In genomic region chr2:231985823-231986261, GRCh38 we compare ENCODE assay signal across 1 cellular context.
A peak's percentile ranks its signal among the peaks of the same experiment; 100 is the strongest.
TF ChIP-seq lines count a peak whose summit lies in the region.

No MANE protein-coding gene starts in this region.

TF ChIP-seq in K562, 482 proteins besides CTCF, POLR2A, EP300 and RAD21 (continues in another document):
- no peak for TF ChIP-seq CCAR2 (IDR thresholded peaks at IDR 0.05; ENCODE audit: low read depth, low read length)
- peak; percentile 62 for TF ChIP-seq TAF1 (IDR thresholded peaks at IDR 0.05; ENCODE audit: control insufficient read depth, extremely low read depth, insufficient read depth, low read length, severe bottlenecking)
- peak; percentile 75 for TF ChIP-seq POLR2B (IDR thresholded peaks at IDR 0.05; ENCODE audit: low read depth, partially characterized antibody)
- no peak for TF ChIP-seq EWSR1 (IDR thresholded peaks at IDR 0.05; ENCODE audit: borderline replicate concordance, low read depth, partially characterized antibody)
- 0 out of 2 replicates have a peak, but pooled peaks have one; percentile 37 for TF ChIP-seq MYNN (IDR thresholded peaks at IDR 0.05)
- TF ChIP-seq MYNN (CRISPR knock-in tag; IDR thresholded peaks at IDR 0.05): no peak
- 0 out of 2 replicates have a peak, but pooled peaks have one; percentile 17 for TF ChIP-seq CREM (IDR thresholded peaks at IDR 0.05; ENCODE audit: low read depth)
- TF ChIP-seq POLR2AphosphoS5 (IDR thresholded peaks at IDR 0.05; ENCODE audit: control insufficient read depth, insufficient read depth, low read depth, low read length): peak; percentile 78; the same call in 1 of the 2 replicates
- peak; percentile 76 for TF ChIP-seq TBP (optimal IDR thresholded peaks at IDR 0.05; ENCODE audit: low read depth, low read length)
- peak; percentile 58 for TF ChIP-seq POLR2G (IDR thresholded peaks at IDR 0.05; ENCODE audit: low read depth, low read length)
- TF ChIP-seq FOS (IDR thresholded peaks at IDR 0.05; ENCODE audit: extremely low read depth, insufficient read length): peak; percentile 46
- TF ChIP-seq GABPA (tag; conservative IDR thresholded peaks at IDR 0.05; ENCODE audit: low read depth): 0 out of 2 replicates have a peak, but pooled peaks have one; percentile 39
- peak; percentile 27; the same call in 1 of the 2 replicates for TF ChIP-seq ZFX (CRISPR knock-in tag; IDR thresholded peaks at IDR 0.05)
- peak in 1 of 3 experiments; percentile 76 for TF ChIP-seq YY1 (IDR thresholded peaks at IDR 0.05; ENCODE audit: borderline replicate concordance in 1 of 3, control insufficient read depth in 1 of 3, extremely low read depth in 1 of 3, insufficient read depth in 3 of 3, insufficient read length in 1 of 3, insufficient replicate concordance in 2 of 3, low read depth in 1 of 3, low read length in 2 of 3)
- peak; percentile 56; the same call in 1 of the 2 replicates for TF ChIP-seq PHF8 (IDR thresholded peaks at IDR 0.05; ENCODE audit: borderline replicate concordance, low read length)
- peak; percentile 35 for TF ChIP-seq TAF9B (IDR thresholded peaks at IDR 0.05; ENCODE audit: partially characterized antibody)
- peak; percentile 33 for TF ChIP-seq SP2 (IDR thresholded peaks at IDR 0.05; ENCODE audit: extremely low read depth, low read depth, low read length, poor library complexity, severe bottlenecking)
- TF ChIP-seq MEIS2 (IDR thresholded peaks at IDR 0.05; ENCODE audit: partially characterized antibody): peak; percentile 72
- TF ChIP-seq RBM25 (IDR thresholded peaks at IDR 0.05; ENCODE audit: low read depth, low read length, severe bottlenecking): peak; percentile 29
- 0 out of 2 replicates have a peak, but pooled peaks have one; percentile 27 for TF ChIP-seq ZNF592 (IDR thresholded peaks at IDR 0.05)
- TF ChIP-seq SUPT5H (IDR thresholded peaks at IDR 0.05): peak; percentile 77
- no peak for TF ChIP-seq ZNF740 (CRISPR knock-in tag; IDR thresholded peaks at IDR 0.05)
- no peak for TF ChIP-seq ZNF740 (tag; IDR thresholded peaks at IDR 0.05)
- TF ChIP-seq PKNOX1 (IDR thresholded peaks at IDR 0.05): peak; percentile 97
- no peak for TF ChIP-seq ZNF407 (IDR thresholded peaks at IDR 0.05; ENCODE audit: low read depth)
- TF ChIP-seq NFYB (IDR thresholded peaks at IDR 0.05; ENCODE audit: extremely low read depth, insufficient read length): peak; percentile 73
- TF ChIP-seq PRDM10 (IDR thresholded peaks at IDR 0.05; ENCODE audit: partially characterized antibody): peak; percentile 91
- TF ChIP-seq L3MBTL2 (IDR thresholded peaks at IDR 0.05): no peak
- peak; percentile 98 for TF ChIP-seq EGR1 (conservative IDR thresholded peaks at IDR 0.05)
- TF ChIP-seq EP400 (IDR thresholded peaks at IDR 0.05): peak; percentile 82
- no peak for TF ChIP-seq MYBL2 (IDR thresholded peaks at IDR 0.05; ENCODE audit: low read depth)
- no peak for TF ChIP-seq MYBL2 (CRISPR knock-in tag; IDR thresholded peaks at IDR 0.05; ENCODE audit: borderline replicate concordance)
- no peak for TF ChIP-seq MLLT1 (IDR thresholded peaks at IDR 0.05)
- TF ChIP-seq MYC (IDR thresholded peaks at IDR 0.05; ENCODE audit: low read depth, low read length): peak; percentile 42; the same call in 1 of the 2 replicates
- TF ChIP-seq MYC (CRISPR knock-in tag; IDR thresholded peaks at IDR 0.05; ENCODE audit: borderline replicate concordance, low read depth): no peak
- TF ChIP-seq PML (IDR thresholded peaks at IDR 0.05; ENCODE audit: low read length): peak; percentile 50; the same call in 1 of the 2 replicates
- TF ChIP-seq E2F6 (IDR thresholded peaks at IDR 0.05; ENCODE audit: borderline replicate concordance in 1 of 2, extremely low read depth in 1 of 2, insufficient read depth in 1 of 2, insufficient read length in 1 of 2, low read depth in 1 of 2, low read length in 1 of 2, poor library complexity in 1 of 2, severe bottlenecking in 1 of 2): peak in 1 of 2 experiments; percentile 12
